10 cellular contexts compared by ENCODE assay signal in genomic region chr11:102794382-102794781, GRCh38. TPM values are rescaled to one million over a fixed set of nuclear protein-coding genes. Genes with fewer than 3 reads are reported as not detected.
DNase-seq lines count a peak whose midpoint lies in the region; ATAC-seq, FAIRE-seq and TF ChIP-seq lines count a peak whose summit lies in the region.
"Had no signal": no experiment of that assay in that cellular context is flagged by ENCODE, and none has a peak within 500 bp of the region (broad histone marks: within the 10 kb centered on the region; RNA-seq: fewer than 3 reads in every experiment).

No MANE protein-coding gene starts in this region.

- BruUV-seq in MCF 10A (replicated peaks; lab: Mats Ljungman, UMichigan) (no TSS peak), GM12878 (replicated peaks; lab: Mats Ljungman, UMichigan) (no TSS peak)

- RAD21 ChIA-PET in GM12878 (lab: Charles Lee; ENCODE audit: unreplicated experiment), result interaction anchor here (1.0 to 1.1 kb wide), 2 partner anchors 120 to 147 kb away, joined by 3 to 4 read pairs; no protein-coding TSS in a partner anchor

- H3K4me1 Mint-ChIP-seq in MCF 10A (ENCODE audit: insufficient read depth, unreplicated experiment), result peaks cover 10% of the 10 kb centered on the region

- H3K9me3 ChIP-seq in breast epithelium, result no peaks in the 10 kb centered on the region
- H3K9me3 ChIP-seq in GM12878 (replicated peaks; ENCODE audit: control insufficient read depth, insufficient read depth, low read length), result no peaks in the 10 kb centered on the region
- H3K9me3 ChIP-seq in smooth muscle cell (replicated peaks; ENCODE audit: low read depth), result no peaks in the 10 kb centered on the region
- H3K9me3 ChIP-seq in colonic mucosa, result no peaks in the 10 kb centered on the region
- no peaks in the 10 kb centered on the region for H3K9me3 ChIP-seq in testis

- no peak overlapping the region for H2AFZ ChIP-seq in GM12878 (ENCODE audit: control insufficient read depth, low read depth, low read length)
- no peak overlapping the region for H2AFZ ChIP-seq in smooth muscle cell (ENCODE audit: low read depth)

- intact Hi-C loops in MCF 10A (cut with micrococcal nuclease) (no loop called here), breast epithelium (cut with DNase I; ENCODE audit: low total_unique reads) (no loop called here), GM12878 (cut with micrococcal nuclease; ENCODE audit: unreplicated experiment) (loop anchor here (1.0 kb wide), 2 partner anchors 147 to 261 kb away; no protein-coding TSS in a partner anchor), colonic mucosa (cut with DNase I) (no loop called here), testis (cut with DNase I; ENCODE audit: low total_unique reads) (no loop called here)

- DNase-seq in MCF 10A (ENCODE audit: unreplicated experiment), result peak; percentile 63
- DNase-seq in breast epithelium (ENCODE audit: low spot score in 2 of 2), result no peak
- DNase-seq in Jurkat, Clone E6-1 (ENCODE audit: low read depth, low spot score), result peak; percentile 16
- DNase-seq in GM12878 (ENCODE audit: low read depth, low spot score), result no peak
- DNase-seq in smooth muscle cell (lab: John Stamatoyannopoulos, UW; ENCODE audit: unreplicated experiment), result no peak
- DNase-seq in colonic mucosa, result no peak
- no peak for DNase-seq in testis

- H4K20me1 ChIP-seq in GM12878 (ENCODE audit: control insufficient read depth, insufficient read depth) (no peaks in the 10 kb centered on the region), smooth muscle cell (ENCODE audit: low read depth) (no peaks in the 10 kb centered on the region)

- no peak overlapping the region for H3K4me3 ChIP-seq in breast epithelium
- H3K4me3 ChIP-seq in Jurkat, Clone E6-1 (ENCODE audit: low read length), result no peak overlapping the region
- no peak overlapping the region for H3K4me3 ChIP-seq in GM12878
- H3K4me3 ChIP-seq in smooth muscle cell, result no peak overlapping the region
- H3K4me3 ChIP-seq in colonic mucosa, result no peak overlapping the region
- no peak overlapping the region for H3K4me3 ChIP-seq in testis

- no peak for FAIRE-seq in GM12878 (lab: Jason Lieb, UNC)

- H3K36me3 Mint-ChIP-seq in MCF 10A (ENCODE audit: insufficient read depth, unreplicated experiment), result no peaks in the 10 kb centered on the region

- SMC1A ChIA-PET in GM12878 (lab: Charles Lee; ENCODE audit: uncharacterized antibody, unreplicated experiment), result interaction anchor here (1.0 to 1.9 kb wide), 7 partner anchors 10 to 262 kb away, joined by 3 to 13 read pairs (median 4); no protein-coding TSS in a partner anchor

- H3K4me1 ChIP-seq in breast epithelium (no peaks in the 10 kb centered on the region), GM12878 (ENCODE audit: control insufficient read depth, insufficient read depth, low read length) (no peaks in the 10 kb centered on the region), smooth muscle cell (ENCODE audit: low read depth) (no peaks in the 10 kb centered on the region), colonic mucosa (peaks cover 4% of the 10 kb centered on the region), testis (no peaks in the 10 kb centered on the region)

- peak; percentile 28 for TF ChIP-seq CTCF in MCF 10A (IDR thresholded peaks at IDR 0.05; ENCODE audit: unreplicated experiment)
- no peak for TF ChIP-seq CTCF in breast epithelium (IDR thresholded peaks at IDR 0.05)
- TF ChIP-seq CTCF in GM12878 (IDR thresholded peaks at IDR 0.05 in 2 of 3, conservative IDR thresholded peaks at IDR 0.05 in 1 of 3; ENCODE audit: control insufficient read depth in 2 of 3, extremely low read depth in 1 of 3, insufficient read depth in 1 of 3, low read depth in 3 of 3, low read length in 3 of 3), result peak; percentile 57 to 66 (median 57)
- TF ChIP-seq CTCF in smooth muscle cell (IDR thresholded peaks at IDR 0.05; ENCODE audit: borderline replicate concordance, insufficient read depth, poor library complexity, severe bottlenecking), result peak; percentile 41
- no peak for TF ChIP-seq CTCF in colonic mucosa (IDR thresholded peaks at IDR 0.05)
- TF ChIP-seq CTCF in testis (IDR thresholded peaks at IDR 0.05), result no peak

- TF ChIP-seq EP300 in GM12878 (IDR thresholded peaks at IDR 0.05; ENCODE audit: borderline replicate concordance in 1 of 2, control insufficient read depth in 1 of 2, low read depth in 2 of 2, low read length in 2 of 2), result no peak

- H3K79me2 ChIP-seq in GM12878 (ENCODE audit: control insufficient read depth, insufficient read depth, low read length), result no peaks in the 10 kb centered on the region
- no peaks in the 10 kb centered on the region for H3K79me2 ChIP-seq in smooth muscle cell (ENCODE audit: low read depth)

- CTCF ChIA-PET in MCF 10A (lab: Yijun Ruan, JAX) (interaction anchor here (0.7 to 0.8 kb wide), 2 partner anchors 16 to 31 kb away, joined by 3 to 6 read pairs; no protein-coding TSS in a partner anchor), GM12878 (lab: Yijun Ruan, JAX) (interaction anchor here (0.6 to 2.5 kb wide), 18 partner anchors 9 to 268 kb away, joined by 3 to 17 read pairs (median 4); partner anchors contain the start of gene MMP10)

- H3K4me3 Mint-ChIP-seq in MCF 10A (ENCODE audit: unreplicated experiment), result no peak overlapping the region

- H3K9ac ChIP-seq in GM12878 (ENCODE audit: control insufficient read depth, insufficient read depth, low read length) (no peak overlapping the region), smooth muscle cell (ENCODE audit: low read depth) (no peak overlapping the region), colonic mucosa (ENCODE audit: low read depth in 2 of 2, low read length in 2 of 2) (no peak overlapping the region)

- H3K27me3 Mint-ChIP-seq in MCF 10A (ENCODE audit: insufficient read depth, unreplicated experiment), result no peaks in the 10 kb centered on the region

- H3K27ac Mint-ChIP-seq in MCF 10A (ENCODE audit: low read depth, unreplicated experiment), result no peak overlapping the region

- H3K4me2 ChIP-seq in GM12878 (ENCODE audit: control insufficient read depth, insufficient read depth) (no peak overlapping the region), smooth muscle cell (no peak overlapping the region)

- no peaks in the 10 kb centered on the region for H3K9me3 Mint-ChIP-seq in MCF 10A (ENCODE audit: unreplicated experiment)

- H3K27ac ChIP-seq in breast epithelium, result no peak overlapping the region
- no peak overlapping the region for H3K27ac ChIP-seq in GM12878 (ENCODE audit: control insufficient read depth, insufficient read depth)
- H3K27ac ChIP-seq in smooth muscle cell (ENCODE audit: low read depth), result no peak overlapping the region
- H3K27ac ChIP-seq in colonic mucosa, result no peak overlapping the region
- no peak overlapping the region for H3K27ac ChIP-seq in testis
- H3K27ac ChIP-seq: HL-60 had no signal

- ATAC-seq in GM21576 (IDR thresholded peaks at IDR 0.05; ENCODE audit: unreplicated experiment), result peak; percentile 91
- ATAC-seq in GM12878, result peak; percentile 99

- no peaks in the 10 kb centered on the region for H3K36me3 ChIP-seq in breast epithelium
- H3K36me3 ChIP-seq in GM12878 (ENCODE audit: control insufficient read depth in 2 of 2, insufficient read depth in 2 of 2, low read length in 1 of 2), result no peaks in the 10 kb centered on the region
- no peaks in the 10 kb centered on the region for H3K36me3 ChIP-seq in smooth muscle cell (ENCODE audit: low read depth)
- H3K36me3 ChIP-seq in colonic mucosa, result no peaks in the 10 kb centered on the region
- no peaks in the 10 kb centered on the region for H3K36me3 ChIP-seq in testis (ENCODE audit: low read depth, missing control alignments)

- no peaks in the 10 kb centered on the region for H3K27me3 ChIP-seq in breast epithelium
- H3K27me3 ChIP-seq in GM12878 (replicated peaks in 1 of 2; ENCODE audit: control insufficient read depth in 2 of 2, insufficient read depth in 2 of 2, low read length in 1 of 2), result no peaks in the 10 kb centered on the region; a peak in 1 of 4 replicates
- no peaks in the 10 kb centered on the region for H3K27me3 ChIP-seq in smooth muscle cell (ENCODE audit: low read depth)
- no peaks in the 10 kb centered on the region for H3K27me3 ChIP-seq in colonic mucosa
- no peaks in the 10 kb centered on the region for H3K27me3 ChIP-seq in testis

- POLR2A ChIA-PET in MCF 10A (lab: Yijun Ruan, JAX) (no interaction called here), GM12878 (lab: Charles Lee) (no interaction called here)

- TF ChIP-seq POLR2A in breast epithelium (IDR thresholded peaks at IDR 0.05) (no peak), GM12878 (IDR thresholded peaks at IDR 0.05; ENCODE audit: low read depth, low read length) (no peak), testis (IDR thresholded peaks at IDR 0.05) (no peak)

- peak; percentile 55 for TF ChIP-seq RAD21 in GM12878 (IDR thresholded peaks at IDR 0.05; ENCODE audit: insufficient read depth, low read depth, low read length)

- peaks cover 3% of the 10 kb centered on the region for H3F3A ChIP-seq in smooth muscle cell (ENCODE audit: low read depth)

- in situ Hi-C loops in GM12878 (cut with MboI), result no loop called here

RNA-seq across cellular contexts. Expression of gene MMP1, which starts 3.6 kb away (rescaled TPM):
- total RNA-seq in MCF 10A (2022), result 0.25 and 0.35 TPM in 2 replicates
- total RNA-seq in breast epithelium, result not detected
- not detected for polyA plus RNA-seq in Jurkat, Clone E6-1 (2012; ENCODE audit: insufficient read depth, insufficient read length)
- total RNA-seq in GM12878 (2013; cell fraction: nucleolus; rRNA removed), result not detected in 2 replicates
- total RNA-seq in GM12878 (2014; rRNA removed), result not detected in 2 replicates
- total RNA-seq in GM12878 (2014; rRNA removed; fragmentation: Illumina TruSeq; extraction: Trizol), result not detected in 2 replicates
- not detected in 2 replicates for total RNA-seq in GM12878 (2021)
- polyA plus RNA-seq in GM12878 (2011; ENCODE audit: low read depth), result not detected
- polyA plus RNA-seq in GM12878 (2011; rRNA removed), result not detected in 2 replicates
- polyA plus RNA-seq in GM12878 (2011; cell fraction: cytosol; rRNA removed), result not detected in 2 replicates
- not detected in 2 replicates for polyA plus RNA-seq in GM12878 (2011; cell fraction: nucleus; rRNA removed)
- not detected in 2 replicates for polyA plus RNA-seq in GM12878 (2012)
- not detected in 2 replicates for polyA plus RNA-seq in GM12878 (2014; fragmentation: Illumina TruSeq; extraction: Trizol)
- not detected for polyA plus RNA-seq in GM12878 (2014; fragmentation: Nextera tagmentation; extraction: Ambion mirVana)
- not detected in 2 replicates for polyA plus RNA-seq in GM12878 (2014; rRNA removed)
- not detected for polyA plus RNA-seq in GM12878 (2016; fragmentation: Nextera tagmentation; extraction: Ambion mirVana)
- not detected in 2 replicates for polyA minus RNA-seq in GM12878 (2011; rRNA and poly(A)+ RNA removed)
- polyA minus RNA-seq in GM12878 (2011; cell fraction: cytosol; rRNA and poly(A)+ RNA removed), result not detected in 2 replicates
- polyA minus RNA-seq in GM12878 (2011; cell fraction: nucleus; rRNA and poly(A)+ RNA removed), result not detected in 2 replicates
- 27.8 and 38.3 TPM in 2 replicates for total RNA-seq in smooth muscle cell
- polyA plus RNA-seq in smooth muscle cell, result 9.1 and 24.0 TPM in 2 replicates
- total RNA-seq in colonic mucosa, result 1 to 10 TPM in 1 of 2 donors, under 1 TPM in 1; 0.42 to 2.9 TPM
- under 1 TPM in 1 of 2 donors, not detected in 1; 0.31 TPM for total RNA-seq in testis
- 0.21 TPM for polyA plus RNA-seq in testis (ENCODE audit: insufficient read depth, low read depth, low replicate concordance)

RNA-seq across cellular contexts. Expression of gene MMP10, which starts 14.0 kb away (rescaled TPM):
- total RNA-seq in MCF 10A (2022) (0.29 and 0.75 TPM in 2 replicates), breast epithelium (under 1 TPM in 1 of 3 donors, not detected in 2; 0.66 TPM), GM12878 (2014; rRNA removed) (not detected in 2 replicates), GM12878 (2014; rRNA removed; fragmentation: Illumina TruSeq; extraction: Trizol) (not detected in 2 replicates), GM12878 (2021) (not detected in 2 replicates), smooth muscle cell (4.0 and 7.3 TPM in 2 replicates), colonic mucosa (under 1 TPM in 1 of 2 donors, not detected in 1; 0.40 TPM), testis (under 1 TPM; 0.19 to 0.39 TPM)
- polyA plus RNA-seq in Jurkat, Clone E6-1 (2012; ENCODE audit: insufficient read depth, insufficient read length), result not detected
- total RNA-seq in GM12878 (2013; cell fraction: nucleolus; rRNA removed), result not detected in 2 replicates
- polyA plus RNA-seq in GM12878 (2011; ENCODE audit: low read depth), result not detected
- polyA plus RNA-seq in GM12878 (2011; rRNA removed) (not detected in 2 replicates), GM12878 (2014; fragmentation: Illumina TruSeq; extraction: Trizol) (not detected in 2 replicates), GM12878 (2014; fragmentation: Nextera tagmentation; extraction: Ambion mirVana) (not detected), GM12878 (2014; rRNA removed) (not detected in 2 replicates), GM12878 (2016; fragmentation: Nextera tagmentation; extraction: Ambion mirVana) (not detected), smooth muscle cell (1.1 and 6.7 TPM in 2 replicates), testis (ENCODE audit: insufficient read depth, low read depth, low replicate concordance) (1.1 TPM)
- not detected in 2 replicates for polyA plus RNA-seq in GM12878 (2011; cell fraction: cytosol; rRNA removed)
- polyA plus RNA-seq in GM12878 (2011; cell fraction: nucleus; rRNA removed), result not detected in 2 replicates
- polyA plus RNA-seq in GM12878 (2012), result not detected in 2 replicates
- not detected in 2 replicates for polyA minus RNA-seq in GM12878 (2011; rRNA and poly(A)+ RNA removed)
- polyA minus RNA-seq in GM12878 (2011; cell fraction: cytosol; rRNA and poly(A)+ RNA removed), result not detected in 2 replicates
- polyA minus RNA-seq in GM12878 (2011; cell fraction: nucleus; rRNA and poly(A)+ RNA removed), result not detected in 2 replicates
- total RNA-seq: urinary bladder had no signal
- polyA plus RNA-seq: urinary bladder had no signal

RNA-seq across cellular contexts. Expression of gene MMP3, which starts 49.0 kb away (rescaled TPM):
- total RNA-seq in MCF 10A (2022), result 0.19 TPM in 1 of 2 replicates, not detected in the other
- total RNA-seq in breast epithelium, result 10 to 100 TPM; 11.0 to 63.4 (median 23.9) TPM
- not detected for polyA plus RNA-seq in Jurkat, Clone E6-1 (2012; ENCODE audit: insufficient read depth, insufficient read length)
- not detected in 2 replicates for total RNA-seq in GM12878 (2013; cell fraction: nucleolus; rRNA removed)
- total RNA-seq in GM12878 (2014; rRNA removed), result not detected in 2 replicates
- total RNA-seq in GM12878 (2014; rRNA removed; fragmentation: Illumina TruSeq; extraction: Trizol), result not detected in 2 replicates
- total RNA-seq in GM12878 (2021), result not detected in 2 replicates
- polyA plus RNA-seq in GM12878 (2011; ENCODE audit: low read depth), result not detected
- 1.2 and 2.3 TPM in 2 replicates for polyA plus RNA-seq in GM12878 (2011; rRNA removed)
- 0.40 and 0.78 TPM in 2 replicates for polyA plus RNA-seq in GM12878 (2011; cell fraction: cytosol; rRNA removed)
- polyA plus RNA-seq in GM12878 (2011; cell fraction: nucleus; rRNA removed), result 0.89 and 1.8 TPM in 2 replicates
- not detected in 2 replicates for polyA plus RNA-seq in GM12878 (2012)
- polyA plus RNA-seq in GM12878 (2014; fragmentation: Illumina TruSeq; extraction: Trizol), result not detected in 2 replicates
- polyA plus RNA-seq in GM12878 (2014; fragmentation: Nextera tagmentation; extraction: Ambion mirVana), result under 1 TPM in 1 of 2 experiments, not detected in 1; 0.02 TPM
- polyA plus RNA-seq in GM12878 (2014; rRNA removed), result not detected in 2 replicates
- not detected for polyA plus RNA-seq in GM12878 (2016; fragmentation: Nextera tagmentation; extraction: Ambion mirVana)
- 0.26 TPM in 1 of 2 replicates, not detected in the other for polyA minus RNA-seq in GM12878 (2011; rRNA and poly(A)+ RNA removed)
- polyA minus RNA-seq in GM12878 (2011; cell fraction: cytosol; rRNA and poly(A)+ RNA removed), result not detected in 2 replicates
- polyA minus RNA-seq in GM12878 (2011; cell fraction: nucleus; rRNA and poly(A)+ RNA removed), result 0.29 TPM in 1 of 2 replicates, not detected in the other
- total RNA-seq in smooth muscle cell, result 2.8 and 4.3 TPM in 2 replicates
- polyA plus RNA-seq in smooth muscle cell, result 2.0 and 3.2 TPM in 2 replicates
- 1 to 10 TPM; 1.1 to 1.6 TPM for total RNA-seq in colonic mucosa
- not detected for total RNA-seq in testis
- polyA plus RNA-seq in testis (ENCODE audit: insufficient read depth, low read depth, low replicate concordance), result 10.2 TPM

Comparison
In these comparisons a context has a peak if more than half of its experiments do, and no peak if none do; other contexts are left out.
1. DNase-seq: peak in MCF 10A (single experiment) and Jurkat, Clone E6-1 (single experiment); none in breast epithelium (0 of 2), GM12878 (single experiment), smooth muscle cell (single experiment), colonic mucosa (single experiment) and testis (single experiment).
2. CTCF ChIP-seq: peak in MCF 10A (single experiment), GM12878 (3 of 3) and smooth muscle cell (single experiment); none in breast epithelium (0 of 3), colonic mucosa (single experiment) and testis (0 of 3).